ENCODE assay signal across 10 cellular contexts in genomic region chr1:154178006-154178405, GRCh38. TPM values are rescaled to one million over a fixed set of nuclear protein-coding genes. Genes with fewer than 3 reads are reported as not detected.
DNase-seq lines count a peak whose midpoint lies in the region; ATAC-seq, FAIRE-seq and TF ChIP-seq lines count a peak whose summit lies in the region.
"Had no signal": no experiment of that assay in that cellular context is flagged by ENCODE, and none has a peak within 500 bp of the region (broad histone marks: within the 10 kb centered on the region; RNA-seq: fewer than 3 reads in every experiment).

No MANE protein-coding gene starts in this region.

- peak overlapping the region; percentile 33 for H3K27ac ChIP-seq in mesodermal cell (ENCODE audit: low read depth, low read length, severe bottlenecking)
- H3K27ac ChIP-seq in tibial artery, result no peak overlapping the region

- WGBS in mesodermal cell (ENCODE audit: insufficient coverage in 2 of 2), 2 experiments, result no CpG with 5 or more reads among the region's 2 CpGs

- peaks cover 77% of the 10 kb centered on the region for H3K4me1 Mint-ChIP-seq in stimulated activated naive CD8-positive, alpha-beta T cell treated with anti-CD3 and anti-CD28 coated beads, Interleukin-15, Interleukin-2, amounts not matched to agents 100 ng/mL and 50 ng/mL, for 24 hours (ENCODE audit: low read depth)
- peaks cover 79% of the 10 kb centered on the region for H3K4me1 Mint-ChIP-seq in activated naive CD8-positive, alpha-beta T cell treated with anti-CD3 and anti-CD28 coated beads, Interleukin-2, amount 50 U/mL, for 24 hours

- H3K27me3 Mint-ChIP-seq in stimulated activated naive CD8-positive, alpha-beta T cell treated with anti-CD3 and anti-CD28 coated beads, Interleukin-15, Interleukin-2, amounts not matched to agents 100 ng/mL and 50 ng/mL, for 24 hours, result no peaks in the 10 kb centered on the region
- no peaks in the 10 kb centered on the region for H3K27me3 Mint-ChIP-seq in activated naive CD8-positive, alpha-beta T cell treated with anti-CD3 and anti-CD28 coated beads, Interleukin-2, amount 50 U/mL, for 24 hours

- H3K9me3 Mint-ChIP-seq in stimulated activated naive CD8-positive, alpha-beta T cell treated with anti-CD3 and anti-CD28 coated beads, Interleukin-15, Interleukin-2, amounts not matched to agents 100 ng/mL and 50 ng/mL, for 24 hours, result no peaks in the 10 kb centered on the region
- no peaks in the 10 kb centered on the region for H3K9me3 Mint-ChIP-seq in activated naive CD8-positive, alpha-beta T cell treated with anti-CD3 and anti-CD28 coated beads, Interleukin-2, amount 50 U/mL, for 24 hours

- H3K36me3 Mint-ChIP-seq in stimulated activated naive CD8-positive, alpha-beta T cell treated with anti-CD3 and anti-CD28 coated beads, Interleukin-15, Interleukin-2, amounts not matched to agents 100 ng/mL and 50 ng/mL, for 24 hours (ENCODE audit: low read depth), result peaks cover 71% of the 10 kb centered on the region
- peaks cover 69% of the 10 kb centered on the region for H3K36me3 Mint-ChIP-seq in activated naive CD8-positive, alpha-beta T cell treated with anti-CD3 and anti-CD28 coated beads, Interleukin-2, amount 50 U/mL, for 24 hours (ENCODE audit: low read depth)

- H3K4me3 ChIP-seq in mesodermal cell (ENCODE audit: extremely low read depth, insufficient read depth, low read length, poor library complexity, severe bottlenecking) (no peak overlapping the region), tibial artery (no peak overlapping the region)

- H3K4me1 ChIP-seq in mesodermal cell (ENCODE audit: control insufficient read depth, insufficient read depth, low read length, poor library complexity, severe bottlenecking), result peaks cover 45% of the 10 kb centered on the region
- peaks cover 0 to 66% (median 50%) of the 10 kb centered on the region in 4 donors for H3K4me1 ChIP-seq in tibial artery

- H3K9me3 ChIP-seq in mesodermal cell (ENCODE audit: control insufficient read depth, low read length) (no peaks in the 10 kb centered on the region), tibial artery (no peaks in the 10 kb centered on the region)

- H3K4me3 Mint-ChIP-seq in stimulated activated naive CD8-positive, alpha-beta T cell treated with anti-CD3 and anti-CD28 coated beads, Interleukin-15, Interleukin-2, amounts not matched to agents 100 ng/mL and 50 ng/mL, for 24 hours, result peak overlapping the region; percentile 99
- H3K4me3 Mint-ChIP-seq in activated naive CD8-positive, alpha-beta T cell treated with anti-CD3 and anti-CD28 coated beads, Interleukin-2, amount 50 U/mL, for 24 hours, result peak overlapping the region; percentile 12

- H3K36me3 ChIP-seq in mesodermal cell (ENCODE audit: control insufficient read depth, insufficient read depth, low read length) (peaks cover 72% of the 10 kb centered on the region), tibial artery (peaks cover 8 to 30% (median 27%) of the 10 kb centered on the region in 3 donors)

- no peak for TF ChIP-seq POLR2A in GM12891 (IDR thresholded peaks at IDR 0.05; ENCODE audit: low read depth, low read length)

- peak overlapping the region; percentile 76 for H3K27ac Mint-ChIP-seq in stimulated activated naive CD8-positive, alpha-beta T cell treated with anti-CD3 and anti-CD28 coated beads, Interleukin-15, Interleukin-2, amounts not matched to agents 100 ng/mL and 50 ng/mL, for 24 hours
- H3K27ac Mint-ChIP-seq in activated naive CD8-positive, alpha-beta T cell treated with anti-CD3 and anti-CD28 coated beads, Interleukin-2, amount 50 U/mL, for 24 hours, result peak overlapping the region; percentile 99

- no peaks in the 10 kb centered on the region for H3K27me3 ChIP-seq in tibial artery

- no peak for FAIRE-seq in GM12891 (lab: Jason Lieb, UNC)

- TF ChIP-seq CTCF in tibial artery (IDR thresholded peaks at IDR 0.05), result no peak

- no peak for DNase-seq in stimulated activated naive CD8-positive, alpha-beta T cell treated with anti-CD3 and anti-CD28 coated beads, Interleukin-15, Interleukin-2, amounts not matched to agents 100 U/mL and 50 U/mL, for 24 hours
- no peak for DNase-seq in activated naive CD8-positive, alpha-beta T cell treated with anti-CD3 and anti-CD28 coated beads, Interleukin-2, amount 50 U/mL, for 24 hours
- DNase-seq in NOMO-1 treated with DMSO at 0.1 percent for 48 hours (lab: John Stamatoyannopoulos, UW; ENCODE audit: unreplicated experiment) (no peak), tibial artery (no peak), GM12891 (ENCODE audit: insufficient read length, low spot score) (no peak)
- DNase-seq: activated CD8-positive, alpha-beta memory T cell treated with anti-CD3 and anti-CD28 coated beads for 24 hours; NCI-H526 had no signal

- no peak for ATAC-seq in stimulated activated naive CD8-positive, alpha-beta T cell treated with anti-CD3 and anti-CD28 coated beads, Interleukin-15, Interleukin-2, amounts not matched to agents 100 U/mL and 50 U/mL, for 24 hours
- no peak for ATAC-seq in activated naive CD8-positive, alpha-beta T cell treated with anti-CD3 and anti-CD28 coated beads, Interleukin-2, amount 50 U/mL, for 24 hours
- ATAC-seq in HG02884 (IDR thresholded peaks at IDR 0.05; ENCODE audit: unreplicated experiment), result no peak

- intact Hi-C loops in tibial artery (cut with DNase I; ENCODE audit: low total_unique reads), result no loop called here

TF ChIP-seq in GM12891, 5 proteins besides CTCF, POLR2A, EP300 and RAD21:
- TF ChIP-seq POLR2AphosphoS5 (IDR thresholded peaks at IDR 0.05; ENCODE audit: low read depth, low read length), result no peak
- no peak for TF ChIP-seq POU2F2 (IDR thresholded peaks at IDR 0.05; ENCODE audit: low read depth, low read length)
- no peak for TF ChIP-seq TAF1 (IDR thresholded peaks at IDR 0.05; ENCODE audit: low read depth, low read length)
- TF ChIP-seq PAX5 (IDR thresholded peaks at IDR 0.05; ENCODE audit: insufficient read depth, low read length, severe bottlenecking), result no peak
- TF ChIP-seq SPI1 (IDR thresholded peaks at IDR 0.05; ENCODE audit: low read depth, low read length), result no peak

RNA-seq across cellular contexts. Expression of gene TPM3, which starts 13.9 kb away (rescaled TPM):
- 482 TPM for polyA plus RNA-seq in mesodermal cell (2013, experiment 1 of 2)
- polyA plus RNA-seq in mesodermal cell (2013, experiment 2 of 2), result 441 TPM
- 409 TPM for polyA plus RNA-seq in GM12891 (2012; ENCODE audit: low read depth, missing spikeins)

RNA-seq across cellular contexts. Expression of gene NUP210L, which starts 23.1 kb away (rescaled TPM):
- polyA plus RNA-seq in mesodermal cell (2013, experiment 1 of 2), result not detected
- not detected for polyA plus RNA-seq in mesodermal cell (2013, experiment 2 of 2)
- polyA plus RNA-seq in GM12891 (2012; ENCODE audit: low read depth, missing spikeins), result not detected

RNA-seq across cellular contexts. Expression of gene CFAP141, which starts 28.1 kb away (rescaled TPM):
- not detected for polyA plus RNA-seq in mesodermal cell (2013, experiment 1 of 2)
- polyA plus RNA-seq in mesodermal cell (2013, experiment 2 of 2), result not detected
- polyA plus RNA-seq in GM12891 (2012; ENCODE audit: low read depth, missing spikeins), result not detected

RNA-seq across cellular contexts. Expression of gene UBAP2L, which starts 42.7 kb away (rescaled TPM):
- polyA plus RNA-seq in mesodermal cell (2013, experiment 1 of 2), result 151 TPM
- polyA plus RNA-seq in mesodermal cell (2013, experiment 2 of 2), result 131 TPM
- 86.1 TPM for polyA plus RNA-seq in GM12891 (2012; ENCODE audit: low read depth, missing spikeins)
